25 cellular contexts compared by ENCODE assay signal in the genomic region with DNA sequence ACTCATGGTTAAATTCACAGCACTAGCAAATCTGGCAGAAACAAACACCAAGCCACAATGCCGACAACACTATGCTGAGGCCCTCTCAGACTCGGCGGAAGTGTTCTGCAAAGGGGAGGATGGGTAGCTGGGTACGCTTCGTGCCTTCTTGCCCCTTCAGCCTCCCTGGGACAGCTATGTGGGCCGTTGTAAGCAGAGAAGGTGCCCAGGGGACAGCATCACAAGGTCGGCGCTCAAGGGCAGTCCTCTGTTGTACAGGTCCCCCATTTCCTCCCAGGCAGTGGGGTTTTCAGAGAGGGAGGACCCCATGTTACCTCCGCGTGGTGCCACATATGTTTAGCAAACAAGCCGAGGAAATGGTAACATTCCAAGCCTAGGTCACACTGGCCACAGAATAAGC.
"Had no signal": no experiment of that assay in that cellular context is flagged by ENCODE, and none has a peak within 500 bp of the region (broad histone marks: within the 10 kb centered on the region; RNA-seq: fewer than 3 reads in every experiment).

No MANE protein-coding gene starts in this region.

- H3K27ac Mint-ChIP-seq: activated CD4-positive, alpha-beta memory T cell treated with anti-CD3 and anti-CD28 coated beads for 36 hours; activated naive CD8-positive, alpha-beta T cell treated with anti-CD3 and anti-CD28 coated beads, Interleukin-2, amount 50 U/mL, for 24 hours; activated T-helper 1 cell treated with anti-CD3 and anti-CD28 coated beads, Interleukin-12 subunit alpha, Interleukin-12 subunit beta, Interleukin-2, Interleukin-4 antibody, amounts not matched to agents 30 ng/mL and 10 ng/mL and 1 ng/mL, durations not matched to agents 14 hours and 24 hours and 36 hours; immature natural killer cell; natural killer cell; stimulated activated memory B cell treated with anti-CD40 and anti-IgM and Interleukin-4, amounts not matched to agents 10 μg/mL and 1 μg/mL and 100 μg/mL, for 72 hours; T-helper 1 cell treated with Interleukin-12 subunit alpha and Interleukin-12 subunit beta and Interleukin-4 antibody, amounts not matched to agents 30 μg/mL and 1 μg/mL, for 36 hours had no signal

- H3K9me3 Mint-ChIP-seq: activated CD4-positive, alpha-beta memory T cell treated with anti-CD3 and anti-CD28 coated beads for 36 hours; activated naive CD8-positive, alpha-beta T cell treated with anti-CD3 and anti-CD28 coated beads, Interleukin-2, amount 50 U/mL, for 24 hours; activated T-helper 1 cell treated with anti-CD3 and anti-CD28 coated beads, Interleukin-12 subunit alpha, Interleukin-12 subunit beta, Interleukin-2, Interleukin-4 antibody, amounts not matched to agents 30 ng/mL and 10 ng/mL and 1 ng/mL, durations not matched to agents 14 hours and 24 hours and 36 hours; immature natural killer cell; natural killer cell; stimulated activated memory B cell treated with anti-CD40 and anti-IgM and Interleukin-4, amounts not matched to agents 10 μg/mL and 1 μg/mL and 100 μg/mL, for 72 hours; T-helper 1 cell treated with Interleukin-12 subunit alpha and Interleukin-12 subunit beta and Interleukin-4 antibody, amounts not matched to agents 30 μg/mL and 1 μg/mL, for 36 hours had no signal

- ATAC-seq: activated naive CD8-positive, alpha-beta T cell treated with anti-CD3 and anti-CD28 coated beads, Interleukin-2, amount 50 U/mL, for 24 hours; body of pancreas; left lung; natural killer cell; pancreas; sciatic nerve; stimulated activated memory B cell treated with anti-CD40 and anti-IgM and Interleukin-4, amounts not matched to agents 10 μg/mL and 1 μg/mL and 100 μg/mL, for 72 hours had no signal

- H3K9me3 ChIP-seq: body of pancreas, left lung, neutrophil, pancreas, stomach, suprapubic skin, uterus had no signal

- H3K27ac ChIP-seq: body of pancreas, cardiac muscle cell, left lung, neutrophil, pancreas, stomach, suprapubic skin, uterus had no signal

- DNase-seq: activated CD4-positive, alpha-beta memory T cell treated with anti-CD3 and anti-CD28 coated beads for 36 hours; activated CD4-positive, alpha-beta T cell treated with anti-CD3 and anti-CD28 coated beads for 4 hours; activated CD4-positive, CD25-positive, alpha-beta regulatory T cell; activated gamma-delta T cell; activated naive CD4-positive, alpha-beta T cell treated with anti-CD3 and anti-CD28 coated beads, Interleukin-2, amount 50 U/mL, for 16 hours; activated naive CD8-positive, alpha-beta T cell treated with anti-CD3 and anti-CD28 coated beads, Interleukin-2, amount 50 U/mL, for 24 hours; body of pancreas; effector memory CD4-positive, alpha-beta T cell; immature natural killer cell; left lung; midbrain; natural killer cell; small intestine; stimulated activated CD4-positive, alpha-beta T cell treated with anti-CD3 and anti-CD28 coated beads, Interleukin-15, amount 100 ng/mL, for 24 hours; stomach; trophoblast cell; uterus had no signal

- H3K4me1 ChIP-seq: body of pancreas, left lung, pancreas, stomach, suprapubic skin, uterus had no signal

- H3K4me3 Mint-ChIP-seq: activated CD4-positive, alpha-beta memory T cell treated with anti-CD3 and anti-CD28 coated beads for 36 hours; activated naive CD8-positive, alpha-beta T cell treated with anti-CD3 and anti-CD28 coated beads, Interleukin-2, amount 50 U/mL, for 24 hours; activated T-helper 1 cell treated with anti-CD3 and anti-CD28 coated beads, Interleukin-12 subunit alpha, Interleukin-12 subunit beta, Interleukin-2, Interleukin-4 antibody, amounts not matched to agents 30 ng/mL and 10 ng/mL and 1 ng/mL, durations not matched to agents 14 hours and 24 hours and 36 hours; immature natural killer cell; natural killer cell; stimulated activated memory B cell treated with anti-CD40 and anti-IgM and Interleukin-4, amounts not matched to agents 10 μg/mL and 1 μg/mL and 100 μg/mL, for 72 hours; T-helper 1 cell treated with Interleukin-12 subunit alpha and Interleukin-12 subunit beta and Interleukin-4 antibody, amounts not matched to agents 30 μg/mL and 1 μg/mL, for 36 hours had no signal

- H3K27me3 Mint-ChIP-seq: activated CD4-positive, alpha-beta memory T cell treated with anti-CD3 and anti-CD28 coated beads for 36 hours; activated naive CD8-positive, alpha-beta T cell treated with anti-CD3 and anti-CD28 coated beads, Interleukin-2, amount 50 U/mL, for 24 hours had no signal

- H3K36me3 Mint-ChIP-seq: natural killer cell; stimulated activated memory B cell treated with anti-CD40 and anti-IgM and Interleukin-4, amounts not matched to agents 10 μg/mL and 1 μg/mL and 100 μg/mL, for 72 hours had no signal

- H3K4me3 ChIP-seq: body of pancreas, cardiac muscle cell, left lung, pancreas, stomach, suprapubic skin, uterus had no signal

- H3K27me3 ChIP-seq: body of pancreas, cardiac muscle cell, left lung, neutrophil, pancreas, stomach, suprapubic skin, uterus had no signal

- H3K36me3 ChIP-seq: uterus had no signal
